Comparison of ENCODE assay signal across 1 cellular context in the genomic region with DNA sequence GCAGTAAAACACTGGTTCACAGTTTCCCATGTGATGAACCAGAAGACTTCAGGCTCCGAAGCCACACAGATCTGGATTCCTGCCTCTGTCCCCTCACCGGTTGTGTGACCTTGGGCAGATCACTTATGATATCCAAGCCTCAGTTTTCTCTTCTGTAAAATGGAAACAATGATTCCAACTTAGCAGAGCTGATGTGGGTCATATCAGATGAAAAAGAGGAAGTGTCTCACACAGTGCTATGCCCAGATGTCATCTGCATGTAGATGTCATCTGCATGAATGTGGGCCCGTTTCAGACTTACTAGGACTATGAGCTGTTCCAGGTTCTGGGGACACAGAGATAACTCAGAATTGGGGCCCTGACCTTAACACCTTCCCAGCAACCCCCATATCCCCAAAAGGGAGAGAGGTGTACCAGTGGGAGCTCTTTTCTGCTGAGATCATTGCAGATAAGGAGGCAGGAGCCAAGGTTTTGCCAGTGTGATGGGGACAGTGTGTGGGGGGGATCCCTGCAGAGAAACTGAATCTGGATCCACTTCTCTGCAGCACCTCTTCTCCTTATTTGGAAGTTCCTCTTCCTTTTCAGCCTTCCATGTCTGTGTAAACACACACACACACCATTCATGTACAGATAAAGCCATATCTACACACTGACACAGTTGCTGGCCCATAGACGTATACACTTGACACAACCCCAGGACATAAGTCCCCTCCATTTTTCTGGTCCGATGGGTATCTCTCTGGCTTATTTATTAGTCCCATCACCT.
TF ChIP-seq lines count a peak whose summit lies in the region.

No MANE protein-coding gene starts in this region.

TF ChIP-seq in H1, 55 proteins besides CTCF, POLR2A, EP300 and RAD21 (continued from another document):
- TF ChIP-seq, protein P1, sequence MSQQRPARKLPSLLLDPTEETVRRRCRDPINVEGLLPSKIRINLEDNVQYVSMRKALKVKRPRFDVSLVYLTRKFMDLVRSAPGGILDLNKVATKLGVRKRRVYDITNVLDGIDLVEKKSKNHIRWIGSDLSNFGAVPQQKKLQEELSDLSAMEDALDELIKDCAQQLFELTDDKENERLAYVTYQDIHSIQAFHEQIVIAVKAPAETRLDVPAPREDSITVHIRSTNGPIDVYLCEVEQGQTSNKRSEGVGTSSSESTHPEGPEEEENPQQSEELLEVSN (IDR thresholded peaks at IDR 0.05), result no peak
- TF ChIP-seq EGR1 (IDR thresholded peaks at IDR 0.05; ENCODE audit: borderline replicate concordance, low read depth, low read length), result no peak
- no peak for TF ChIP-seq SIX5 (IDR thresholded peaks at IDR 0.05; ENCODE audit: low read depth, low read length)
